25 cellular contexts compared by ENCODE assay signal in the genomic region with DNA sequence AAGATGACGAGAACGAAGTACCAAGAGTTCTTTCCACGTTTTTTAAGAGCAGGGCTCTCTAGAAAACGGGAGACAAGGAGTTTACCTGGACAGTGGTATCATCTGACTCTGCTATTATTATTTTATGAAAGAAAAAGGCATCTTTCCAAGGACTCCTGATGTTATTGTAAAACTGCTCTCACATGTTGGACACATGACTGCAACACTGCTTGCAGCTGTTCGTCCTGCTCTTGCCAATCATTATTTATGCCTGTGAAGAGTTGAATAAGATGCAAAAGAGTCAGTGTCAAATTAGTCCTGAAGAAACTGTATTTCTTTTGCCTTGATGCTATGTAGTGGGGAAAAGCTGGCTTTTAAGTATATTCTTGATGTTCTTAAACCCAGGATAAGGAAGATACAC.
DNase-seq lines count a peak whose midpoint lies in the region; TF ChIP-seq lines count a peak whose summit lies in the region.
"Had no signal": no experiment of that assay in that cellular context is flagged by ENCODE, and none has a peak within 500 bp of the region (broad histone marks: within the 10 kb centered on the region; RNA-seq: fewer than 3 reads in every experiment).

No MANE protein-coding gene starts in this region.

- no peaks in the 10 kb centered on the region for H3K36me3 Mint-ChIP-seq in activated CD4-positive, alpha-beta memory T cell treated with anti-CD3 and anti-CD28 coated beads for 36 hours
- peaks cover 8% of the 10 kb centered on the region for H3K36me3 Mint-ChIP-seq in MCF 10A (ENCODE audit: insufficient read depth, unreplicated experiment)
- no peaks in the 10 kb centered on the region for H3K36me3 Mint-ChIP-seq in mesothelial cell of epicardium
- H3K36me3 Mint-ChIP-seq: CD14-positive monocyte; CD4-positive, alpha-beta memory T cell; CD4-positive, CD25-positive, alpha-beta regulatory T cell had no signal

- 67% methylated on average over 5 of the region's 5 CpGs for WGBS in esophagus muscularis mucosa

- no peaks in the 10 kb centered on the region for H3F3A ChIP-seq in neural cell (ENCODE audit: insufficient read depth, low read length, poor library complexity, severe bottlenecking)

- H3K4me1 ChIP-seq in SJCRH30 (peaks cover 45% of the 10 kb centered on the region), esophagus muscularis mucosa (peaks cover 0 to 11% (median 0%) of the 10 kb centered on the region in 4 donors)
- H3K4me1 ChIP-seq: BE2C, BLaER1 had no signal

- H3K9me2 ChIP-seq in neural cell (ENCODE audit: insufficient read depth, low read length): no peaks in the 10 kb centered on the region

- DNase-seq in SJCRH30: peak; percentile 64 to 81
- DNase-seq in myocyte (ENCODE audit: low read depth): peak; percentile 81
- no peak for DNase-seq in activated CD4-positive, alpha-beta memory T cell treated with anti-CD3 and anti-CD28 coated beads for 36 hours
- no peak for DNase-seq in MCF 10A (ENCODE audit: unreplicated experiment)
- no peak for DNase-seq in mesothelial cell of epicardium (ENCODE audit: low spot score in 2 of 2, unreplicated experiment in 2 of 2)
- no peak for DNase-seq in esophagus muscularis mucosa (ENCODE audit: extremely low spot score)
- DNase-seq: 8988T; ACHN; BE2C; C1 segment of cervical spinal cord; CD4-positive, alpha-beta memory T cell; CD4-positive, CD25-positive, alpha-beta regulatory T cell; CD8-positive, alpha-beta memory T cell; COR-L47; DMS 273 treated with DMSO at 0.1 percent for 48 hours; DMS153; DMS53; DMS79; DND-41; EL; GDM1 had no signal

- TF ChIP-seq EP300 in neural cell (conservative IDR thresholded peaks at IDR 0.05; ENCODE audit: poor library complexity, severe bottlenecking) (no peak), esophagus muscularis mucosa (IDR thresholded peaks at IDR 0.05) (no peak)

- H3K4me3 ChIP-seq in SJCRH30 (peak overlapping the region; percentile 30), neural cell (ENCODE audit: low read length) (no peak overlapping the region), esophagus muscularis mucosa (no peak overlapping the region)
- H3K4me3 ChIP-seq: BLaER1, GM12878 had no signal

- POLR2A ChIA-PET in activated CD4-positive, alpha-beta memory T cell treated with anti-CD3 and anti-CD28 coated beads for 36 hours (lab: Charles Lee): no interaction called here
- POLR2A ChIA-PET in MCF 10A (lab: Yijun Ruan, JAX): no interaction called here

- H3K27me3 Mint-ChIP-seq in activated CD4-positive, alpha-beta memory T cell treated with anti-CD3 and anti-CD28 coated beads for 36 hours: no peaks in the 10 kb centered on the region
- H3K27me3 Mint-ChIP-seq in MCF 10A (ENCODE audit: insufficient read depth, unreplicated experiment) (no peaks in the 10 kb centered on the region), mesothelial cell of epicardium (ENCODE audit: low read depth) (no peaks in the 10 kb centered on the region)
- H3K27me3 Mint-ChIP-seq: CD4-positive, alpha-beta memory T cell; CD4-positive, CD25-positive, alpha-beta regulatory T cell; CD8-positive, alpha-beta memory T cell had no signal

- H3K9me3 ChIP-seq in SJCRH30 (replicated peaks) (no peaks in the 10 kb centered on the region), neural cell (ENCODE audit: low read length) (no peaks in the 10 kb centered on the region), esophagus muscularis mucosa (no peaks in the 10 kb centered on the region)
- H3K9me3 ChIP-seq: BE2C, BLaER1 had no signal

- intact Hi-C loops in activated CD4-positive, alpha-beta memory T cell treated with anti-CD3 and anti-CD28 coated beads for 36 hours (cut with micrococcal nuclease): no loop called here
- intact Hi-C loops in MCF 10A (cut with micrococcal nuclease): no loop called here
- intact Hi-C loops in esophagus muscularis mucosa (cut with DNase I): no loop called here

- H3K4me1 Mint-ChIP-seq in activated CD4-positive, alpha-beta memory T cell treated with anti-CD3 and anti-CD28 coated beads for 36 hours (ENCODE audit: low read depth): peaks cover 48% of the 10 kb centered on the region
- H3K4me1 Mint-ChIP-seq in MCF 10A (ENCODE audit: insufficient read depth, unreplicated experiment): no peaks in the 10 kb centered on the region
- H3K4me1 Mint-ChIP-seq in mesothelial cell of epicardium: peaks cover 31% of the 10 kb centered on the region

- no peaks in the 10 kb centered on the region for H3K79me2 ChIP-seq in neural cell (replicated peaks; ENCODE audit: insufficient read depth, low read length)

- H3K4me2 ChIP-seq in neural cell (ENCODE audit: low read length): peak overlapping the region; percentile 1
- H3K4me2 ChIP-seq: BLaER1 had no signal

- no peaks in the 10 kb centered on the region for H3K9me3 Mint-ChIP-seq in activated CD4-positive, alpha-beta memory T cell treated with anti-CD3 and anti-CD28 coated beads for 36 hours
- H3K9me3 Mint-ChIP-seq in MCF 10A (ENCODE audit: unreplicated experiment) (no peaks in the 10 kb centered on the region), mesothelial cell of epicardium (peaks cover 3% of the 10 kb centered on the region)
- H3K9me3 Mint-ChIP-seq: CD14-positive monocyte had no signal

- no peaks in the 10 kb centered on the region for H4K20me1 ChIP-seq in neural cell (ENCODE audit: insufficient read depth)
- H4K20me1 ChIP-seq: BLaER1 had no signal

- no TSS peak for BruUV-seq in MCF 10A (replicated peaks; lab: Mats Ljungman, UMichigan)

- no peak overlapping the region for H3K4me3 Mint-ChIP-seq in activated CD4-positive, alpha-beta memory T cell treated with anti-CD3 and anti-CD28 coated beads for 36 hours
- H3K4me3 Mint-ChIP-seq in MCF 10A (ENCODE audit: unreplicated experiment) (no peak overlapping the region), mesothelial cell of epicardium (no peak overlapping the region)
- H3K4me3 Mint-ChIP-seq: CD14-positive monocyte; CD4-positive, alpha-beta memory T cell; CD4-positive, CD25-positive, alpha-beta regulatory T cell; CD8-positive, alpha-beta memory T cell had no signal

- TF ChIP-seq RAD21 in neural cell (conservative IDR thresholded peaks at IDR 0.05): no peak

- H3K27me3 ChIP-seq in SJCRH30 (no peaks in the 10 kb centered on the region), neural cell (ENCODE audit: insufficient read depth, low read depth, low read length) (no peaks in the 10 kb centered on the region), esophagus muscularis mucosa (no peaks in the 10 kb centered on the region)
- H3K27me3 ChIP-seq: BE2C, BLaER1 had no signal

- peak overlapping the region; percentile 14 for H3K9ac ChIP-seq in neural cell (ENCODE audit: low read length)
- H3K9ac ChIP-seq: BLaER1 had no signal

- H3K36me3 ChIP-seq in SJCRH30 (no peaks in the 10 kb centered on the region), neural cell (ENCODE audit: insufficient read depth, low read length) (no peaks in the 10 kb centered on the region), esophagus muscularis mucosa (no peaks in the 10 kb centered on the region)
- H3K36me3 ChIP-seq: BE2C, BLaER1 had no signal

- CTCF ChIA-PET in activated CD4-positive, alpha-beta memory T cell treated with anti-CD3 and anti-CD28 coated beads for 36 hours (lab: Charles Lee): no interaction called here
- CTCF ChIA-PET in MCF 10A (lab: Yijun Ruan, JAX): no interaction called here

- H2AFZ ChIP-seq in neural cell (ENCODE audit: low read depth, low read length): no peak overlapping the region

- no peak overlapping the region for H3K27ac Mint-ChIP-seq in activated CD4-positive, alpha-beta memory T cell treated with anti-CD3 and anti-CD28 coated beads for 36 hours
- no peak overlapping the region for H3K27ac Mint-ChIP-seq in MCF 10A (ENCODE audit: low read depth, unreplicated experiment)
- H3K27ac Mint-ChIP-seq in mesothelial cell of epicardium: no peak overlapping the region
- H3K27ac Mint-ChIP-seq: CD4-positive, CD25-positive, alpha-beta regulatory T cell had no signal

- TF ChIP-seq CTCF in neural cell (IDR thresholded peaks at IDR 0.05; ENCODE audit: poor library complexity, severe bottlenecking): no peak
- no peak for TF ChIP-seq CTCF in MCF 10A (IDR thresholded peaks at IDR 0.05; ENCODE audit: unreplicated experiment)
- no peak for TF ChIP-seq CTCF in mesothelial cell of epicardium (IDR thresholded peaks at IDR 0.05; ENCODE audit: unreplicated experiment)
- TF ChIP-seq CTCF in esophagus muscularis mucosa (IDR thresholded peaks at IDR 0.05): no peak

- TF ChIP-seq POLR2A in esophagus muscularis mucosa (IDR thresholded peaks at IDR 0.05; ENCODE audit: low read depth): no peak

- H3K27ac ChIP-seq in SJCRH30: peak overlapping the region; percentile 72
- H3K27ac ChIP-seq in neural cell (ENCODE audit: low read length): peak overlapping the region; percentile 59
- H3K27ac ChIP-seq in esophagus muscularis mucosa (replicated peaks in 1 of 4): no peak overlapping the region
- H3K27ac ChIP-seq: BLaER1 had no signal

TF ChIP-seq in neural cell, 6 proteins besides CTCF, POLR2A, EP300 and RAD21 (continues in another document):
- TF ChIP-seq MXI1 (conservative IDR thresholded peaks at IDR 0.05; ENCODE audit: poor library complexity, severe bottlenecking) (no peak), POLR2AphosphoS5 (IDR thresholded peaks at IDR 0.05) (no peak), TAF1 (IDR thresholded peaks at IDR 0.05; ENCODE audit: low read depth) (no peak), EZH2 (IDR thresholded peaks at IDR 0.05; ENCODE audit: borderline replicate concordance, insufficient read depth, low read length, poor library complexity, severe bottlenecking) (no peak)
- TF ChIP-seq, protein P1, sequence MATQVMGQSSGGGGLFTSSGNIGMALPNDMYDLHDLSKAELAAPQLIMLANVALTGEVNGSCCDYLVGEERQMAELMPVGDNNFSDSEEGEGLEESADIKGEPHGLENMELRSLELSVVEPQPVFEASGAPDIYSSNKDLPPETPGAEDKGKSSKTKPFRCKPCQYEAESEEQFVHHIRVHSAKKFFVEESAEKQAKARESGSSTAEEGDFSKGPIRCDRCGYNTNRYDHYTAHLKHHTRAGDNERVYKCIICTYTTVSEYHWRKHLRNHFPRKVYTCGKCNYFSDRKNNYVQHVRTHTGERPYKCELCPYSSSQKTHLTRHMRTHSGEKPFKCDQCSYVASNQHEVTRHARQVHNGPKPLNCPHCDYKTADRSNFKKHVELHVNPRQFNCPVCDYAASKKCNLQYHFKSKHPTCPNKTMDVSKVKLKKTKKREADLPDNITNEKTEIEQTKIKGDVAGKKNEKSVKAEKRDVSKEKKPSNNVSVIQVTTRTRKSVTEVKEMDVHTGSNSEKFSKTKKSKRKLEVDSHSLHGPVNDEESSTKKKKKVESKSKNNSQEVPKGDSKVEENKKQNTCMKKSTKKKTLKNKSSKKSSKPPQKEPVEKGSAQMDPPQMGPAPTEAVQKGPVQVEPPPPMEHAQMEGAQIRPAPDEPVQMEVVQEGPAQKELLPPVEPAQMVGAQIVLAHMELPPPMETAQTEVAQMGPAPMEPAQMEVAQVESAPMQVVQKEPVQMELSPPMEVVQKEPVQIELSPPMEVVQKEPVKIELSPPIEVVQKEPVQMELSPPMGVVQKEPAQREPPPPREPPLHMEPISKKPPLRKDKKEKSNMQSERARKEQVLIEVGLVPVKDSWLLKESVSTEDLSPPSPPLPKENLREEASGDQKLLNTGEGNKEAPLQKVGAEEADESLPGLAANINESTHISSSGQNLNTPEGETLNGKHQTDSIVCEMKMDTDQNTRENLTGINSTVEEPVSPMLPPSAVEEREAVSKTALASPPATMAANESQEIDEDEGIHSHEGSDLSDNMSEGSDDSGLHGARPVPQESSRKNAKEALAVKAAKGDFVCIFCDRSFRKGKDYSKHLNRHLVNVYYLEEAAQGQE (IDR thresholded peaks at IDR 0.05; ENCODE audit: borderline replicate concordance): no peak

Comparison
In these comparisons a context has a peak if more than half of its experiments do, and no peak if none do; other contexts are left out.
1. DNase-seq: peak in SJCRH30 (2 of 2) and myocyte (single experiment); none in activated CD4-positive, alpha-beta memory T cell treated with anti-CD3 and anti-CD28 coated beads for 36 hours (single experiment), MCF 10A (single experiment), mesothelial cell of epicardium (0 of 2) and esophagus muscularis mucosa (single experiment).
2. H3K27ac ChIP-seq: peak in SJCRH30 (single experiment) and neural cell (single experiment); none in esophagus muscularis mucosa (0 of 4).